Comparison of ENCODE assay signal across 8 cellular contexts in genomic region chr10:33661580-33662269, GRCh38.
DNase-seq lines count a peak whose midpoint lies in the region; ATAC-seq and TF ChIP-seq lines count a peak whose summit lies in the region.

No MANE protein-coding gene starts in this region.

- no peaks in the 10 kb centered on the region for H3K4me1 Mint-ChIP-seq in T-helper 2 cell treated with Interferon-gamma antibody and Interleukin-4, amounts not matched to agents 5 μg/mL and 100 μg/mL, for 36 hours (ENCODE audit: low read depth)

- H3K4me3 ChIP-seq in lower leg skin (ENCODE audit: low read depth, poor library complexity, severe bottlenecking) = no peak overlapping the region
- peak overlapping the region in 1 of 2 donors; percentile 14 for H3K4me3 ChIP-seq in vagina

- intact Hi-C loops in lower leg skin (cut with DNase I; ENCODE audit: low total_unique reads) (no loop called here), vagina (cut with DNase I) (no loop called here)

- H3K27ac Mint-ChIP-seq in T-helper 2 cell treated with Interferon-gamma antibody and Interleukin-4, amounts not matched to agents 5 μg/mL and 100 μg/mL, for 36 hours = no peak overlapping the region

- TF ChIP-seq CTCF in lower leg skin (IDR thresholded peaks at IDR 0.05) (no peak), vagina (IDR thresholded peaks at IDR 0.05) (no peak)

- TF ChIP-seq POLR2A in lower leg skin (IDR thresholded peaks at IDR 0.05) = no peak
- TF ChIP-seq POLR2A in vagina (IDR thresholded peaks at IDR 0.05) = no peak

- H3K36me3 Mint-ChIP-seq in T-helper 2 cell treated with Interferon-gamma antibody and Interleukin-4, amounts not matched to agents 5 μg/mL and 100 μg/mL, for 36 hours (ENCODE audit: low read depth) = no peaks in the 10 kb centered on the region

- H3K4me1 ChIP-seq in vagina = peaks cover 14% of the 10 kb centered on the region

- no peaks in the 10 kb centered on the region for H3K36me3 ChIP-seq in vagina

- no peak for ATAC-seq in HG02981 (IDR thresholded peaks at IDR 0.05; ENCODE audit: unreplicated experiment)

- no peaks in the 10 kb centered on the region for H3K9me3 ChIP-seq in vagina

- H3K4me3 Mint-ChIP-seq in T-helper 2 cell treated with Interferon-gamma antibody and Interleukin-4, amounts not matched to agents 5 μg/mL and 100 μg/mL, for 36 hours = no peak overlapping the region

- DNase-seq in CD1c-positive myeloid dendritic cell (ENCODE audit: extremely low spot score) (peak; percentile 85), NCI-H2171 (lab: John Stamatoyannopoulos, UW) (peak; percentile 77), caudate nucleus (lab: John Stamatoyannopoulos, UW) (peak in 39 of 61 donors; percentile 1 to 47 (median 14)), lower leg skin (ENCODE audit: low spot score in 2 of 2) (peak; percentile 67 to 92), vagina (ENCODE audit: extremely low spot score in 2 of 2) (peak in 1 of 2 donors; percentile 87), OCI-M2 (lab: John Stamatoyannopoulos, UW; ENCODE audit: unreplicated experiment) (no peak)
- no peak for DNase-seq in T-helper 2 cell treated with Interferon-gamma antibody and Interleukin-4, amounts not matched to agents 5 μg/mL and 100 μg/mL, for 36 hours (ENCODE audit: low spot score)

- no peaks in the 10 kb centered on the region for H3K27me3 Mint-ChIP-seq in T-helper 2 cell treated with Interferon-gamma antibody and Interleukin-4, amounts not matched to agents 5 μg/mL and 100 μg/mL, for 36 hours (ENCODE audit: low read depth)

- H3K27ac ChIP-seq in caudate nucleus (ENCODE audit: low read depth, low read length) = no peak overlapping the region
- peak overlapping the region; percentile 43 for H3K27ac ChIP-seq in vagina

- H3K27me3 ChIP-seq in vagina = no peaks in the 10 kb centered on the region

- H3K9me3 Mint-ChIP-seq in T-helper 2 cell treated with Interferon-gamma antibody and Interleukin-4, amounts not matched to agents 5 μg/mL and 100 μg/mL, for 36 hours = no peaks in the 10 kb centered on the region

- WGBS in lower leg skin, 2 donors = 22 to 26% methylated on average over 15 of the region's 15 CpGs

Comparison
In these comparisons a context has a peak if more than half of its experiments do, and no peak if none do; other contexts are left out.
1. DNase-seq: peak in CD1c-positive myeloid dendritic cell (single experiment), NCI-H2171 (single experiment), caudate nucleus (39 of 61) and lower leg skin (2 of 2); none in OCI-M2 (single experiment) and T-helper 2 cell treated with Interferon-gamma antibody and Interleukin-4, amounts not matched to agents 5 μg/mL and 100 μg/mL, for 36 hours (single experiment).